In genomic region chr17:56809106-56809819, GRCh38 we compare ENCODE assay signal across 1 cellular context.
TF ChIP-seq lines count a peak whose summit lies in the region.

No MANE protein-coding gene starts in this region.

TF ChIP-seq in HepG2, 621 proteins besides CTCF, POLR2A, EP300 and RAD21:
- TF ChIP-seq HMGXB4 (CRISPR knock-in tag; IDR thresholded peaks at IDR 0.05; ENCODE audit: borderline replicate concordance in 1 of 2, low read depth in 1 of 2) (no peak), TRIM22 (IDR thresholded peaks at IDR 0.05) (peak; percentile 43; the same call in 1 of the 2 replicates)
